22 cellular contexts compared by ENCODE assay signal in genomic region chr14:73325063-73325462, GRCh38.
A peak's percentile ranks its signal among the peaks of the same experiment; 100 is the strongest.
DNase-seq lines count a peak whose midpoint lies in the region; ATAC-seq and TF ChIP-seq lines count a peak whose summit lies in the region.
"Had no signal": no experiment of that assay in that cellular context is flagged by ENCODE, and none has a peak within 500 bp of the region (broad histone marks: within the 10 kb centered on the region; RNA-seq: fewer than 3 reads in every experiment).

No MANE protein-coding gene starts in this region.

- peaks cover 14% of the 10 kb centered on the region; the same call in 1 of the 2 replicates for H3K4me1 ChIP-seq in GM23338 (ENCODE audit: insufficient read depth)
- H3K4me1 ChIP-seq in effector memory CD4-positive, alpha-beta T cell (ENCODE audit: control insufficient read depth, insufficient read depth, low read length, poor library complexity, severe bottlenecking) = peaks cover 10% of the 10 kb centered on the region
- H3K4me1 ChIP-seq: SJCRH30, tibial artery had no signal

- no peak overlapping the region for H3K4me3 ChIP-seq in GM23338
- H3K4me3 ChIP-seq in effector memory CD4-positive, alpha-beta T cell (ENCODE audit: insufficient read depth, low read depth, low read length, poor library complexity, severe bottlenecking) = peak overlapping the region; percentile 26
- no peak overlapping the region for H3K4me3 ChIP-seq in coronary artery
- H3K4me3 ChIP-seq: gastroesophageal sphincter, left ventricle myocardium inferior, SJCRH30, tibial artery had no signal

- peak overlapping the region; percentile 66 for H3K27ac Mint-ChIP-seq in activated naive CD8-positive, alpha-beta T cell
- H3K27ac Mint-ChIP-seq in activated naive CD8-positive, alpha-beta T cell treated with anti-CD3 and anti-CD28 coated beads for 36 hours = no peak overlapping the region
- peak overlapping the region; percentile 50 for H3K27ac Mint-ChIP-seq in GM23338
- peak overlapping the region; percentile 52 for H3K27ac Mint-ChIP-seq in stimulated activated naive B cell treated with anti-CD40 and anti-IgM and Interleukin-4, amounts not matched to agents 10 μg/mL and 1 μg/mL and 100 μg/mL, for 72 hours

- no peaks in the 10 kb centered on the region for H4K20me1 ChIP-seq in GM23338 (replicated peaks; ENCODE audit: insufficient read depth)

- H3K9me2 ChIP-seq in GM23338 (ENCODE audit: insufficient read depth) = no peaks in the 10 kb centered on the region

- H3K36me3 Mint-ChIP-seq in activated naive CD8-positive, alpha-beta T cell = peaks cover 7% of the 10 kb centered on the region
- H3K36me3 Mint-ChIP-seq in activated naive CD8-positive, alpha-beta T cell treated with anti-CD3 and anti-CD28 coated beads for 36 hours = no peaks in the 10 kb centered on the region
- no peaks in the 10 kb centered on the region for H3K36me3 Mint-ChIP-seq in GM23338 (ENCODE audit: low read depth)
- H3K36me3 Mint-ChIP-seq in stimulated activated naive B cell treated with anti-CD40 and anti-IgM and Interleukin-4, amounts not matched to agents 10 μg/mL and 1 μg/mL and 100 μg/mL, for 72 hours = peaks cover 0 to 6% of the 10 kb centered on the region in 2 donors

- no peaks in the 10 kb centered on the region for H3K79me2 ChIP-seq in GM23338 (replicated peaks; ENCODE audit: insufficient read depth)

- H3K9me3 ChIP-seq in effector memory CD4-positive, alpha-beta T cell (ENCODE audit: control insufficient read depth, low read length) = no peaks in the 10 kb centered on the region
- H3K9me3 ChIP-seq: gastroesophageal sphincter, left ventricle myocardium inferior, SJCRH30, tibial artery had no signal

- H3F3A ChIP-seq in GM23338 (replicated peaks; ENCODE audit: low read depth) = no peaks in the 10 kb centered on the region

- H3K9me3 Mint-ChIP-seq in activated naive CD8-positive, alpha-beta T cell (ENCODE audit: low read depth) = no peaks in the 10 kb centered on the region
- no peaks in the 10 kb centered on the region for H3K9me3 Mint-ChIP-seq in activated naive CD8-positive, alpha-beta T cell treated with anti-CD3 and anti-CD28 coated beads for 36 hours
- H3K9me3 Mint-ChIP-seq in GM23338 = no peaks in the 10 kb centered on the region
- H3K9me3 Mint-ChIP-seq in stimulated activated naive B cell treated with anti-CD40 and anti-IgM and Interleukin-4, amounts not matched to agents 10 μg/mL and 1 μg/mL and 100 μg/mL, for 72 hours = no peaks in the 10 kb centered on the region
- H3K9me3 Mint-ChIP-seq: naive B cell had no signal

- H3K4me2 ChIP-seq in GM23338 = no peak overlapping the region
- H3K4me2 ChIP-seq: KMS-11 had no signal

- no peaks in the 10 kb centered on the region for H3K27me3 Mint-ChIP-seq in activated naive CD8-positive, alpha-beta T cell
- no peaks in the 10 kb centered on the region for H3K27me3 Mint-ChIP-seq in activated naive CD8-positive, alpha-beta T cell treated with anti-CD3 and anti-CD28 coated beads for 36 hours
- peaks cover 8% of the 10 kb centered on the region for H3K27me3 Mint-ChIP-seq in GM23338 (ENCODE audit: insufficient read depth, low read depth, poor library complexity)
- H3K27me3 Mint-ChIP-seq in stimulated activated naive B cell treated with anti-CD40 and anti-IgM and Interleukin-4, amounts not matched to agents 10 μg/mL and 1 μg/mL and 100 μg/mL, for 72 hours = no peaks in the 10 kb centered on the region
- H3K27me3 Mint-ChIP-seq: naive B cell had no signal

- H3K4me3 Mint-ChIP-seq in activated naive CD8-positive, alpha-beta T cell = peak overlapping the region; percentile 59
- no peak overlapping the region for H3K4me3 Mint-ChIP-seq in activated naive CD8-positive, alpha-beta T cell treated with anti-CD3 and anti-CD28 coated beads for 36 hours
- H3K4me3 Mint-ChIP-seq in GM23338 = no peak overlapping the region
- H3K4me3 Mint-ChIP-seq in stimulated activated naive B cell treated with anti-CD40 and anti-IgM and Interleukin-4, amounts not matched to agents 10 μg/mL and 1 μg/mL and 100 μg/mL, for 72 hours = no peak overlapping the region

- no peak for TF ChIP-seq CTCF in GM23338 (conservative IDR thresholded peaks at IDR 0.05; ENCODE audit: low read depth in 2 of 2)
- no peak for TF ChIP-seq CTCF in coronary artery (IDR thresholded peaks at IDR 0.05)

- no peaks in the 10 kb centered on the region for H3K27me3 ChIP-seq in GM23338 (ENCODE audit: insufficient read depth)
- no peaks in the 10 kb centered on the region for H3K27me3 ChIP-seq in effector memory CD4-positive, alpha-beta T cell (replicated peaks; ENCODE audit: control insufficient read depth, insufficient read depth, low read length, poor library complexity, severe bottlenecking)
- H3K27me3 ChIP-seq: gastroesophageal sphincter, SJCRH30, tibial artery had no signal

- no peak overlapping the region for H2AFZ ChIP-seq in GM23338

- peaks cover 45% of the 10 kb centered on the region for H3K4me1 Mint-ChIP-seq in activated naive CD8-positive, alpha-beta T cell (ENCODE audit: low read depth)
- peaks cover 38% of the 10 kb centered on the region for H3K4me1 Mint-ChIP-seq in activated naive CD8-positive, alpha-beta T cell treated with anti-CD3 and anti-CD28 coated beads for 36 hours
- H3K4me1 Mint-ChIP-seq in GM23338 = peaks cover 28% of the 10 kb centered on the region
- H3K4me1 Mint-ChIP-seq in stimulated activated naive B cell treated with anti-CD40 and anti-IgM and Interleukin-4, amounts not matched to agents 10 μg/mL and 1 μg/mL and 100 μg/mL, for 72 hours = peaks cover 12 to 27% of the 10 kb centered on the region in 2 donors

- no peak for ATAC-seq in GM23338
- no peak for ATAC-seq in stimulated activated naive B cell treated with anti-CD40 and anti-IgM and Interleukin-4, amounts not matched to agents 10 μg/mL and 1 μg/mL and 100 μg/mL, for 72 hours (replicated peaks)
- ATAC-seq: gastroesophageal sphincter, HCT116 had no signal

- DNase-seq in activated naive CD8-positive, alpha-beta T cell treated with anti-CD3 and anti-CD28 coated beads for 36 hours = no peak
- no peak for DNase-seq in GM23338 (ENCODE audit: low spot score)
- no peak for DNase-seq in effector memory CD4-positive, alpha-beta T cell
- DNase-seq in stimulated activated naive B cell treated with anti-CD40 and anti-IgM and Interleukin-4, amounts not matched to agents 10 μg/mL and 1 μg/mL and 100 μg/mL, for 72 hours = no peak
- no peak for DNase-seq in coronary artery (ENCODE audit: low spot score)
- DNase-seq in NCI-H1930 (lab: John Stamatoyannopoulos, UW) = no peak
- DNase-seq: activated CD4-positive, CD25-positive, alpha-beta regulatory T cell treated with anti-CD3 and anti-CD28 coated beads, Interleukin-2, amount 50 U/mL, for 72 hours; activated naive CD4-positive, alpha-beta T cell; activated T-cell treated with anti-CD3 and anti-CD28 coated beads for 4 hours; anterior cingulate cortex; cortex of kidney; hypothalamus; left ventricle myocardium inferior; naive B cell; NCI-H1417 treated with DMSO at 0.1 percent for 48 hours; NCI-H774; SJCRH30; tibial artery had no signal

- no peaks in the 10 kb centered on the region for H3K36me3 ChIP-seq in GM23338 (ENCODE audit: insufficient read depth)
- H3K36me3 ChIP-seq in effector memory CD4-positive, alpha-beta T cell (ENCODE audit: control insufficient read depth, insufficient read depth, low read length) = no peaks in the 10 kb centered on the region
- H3K36me3 ChIP-seq: SJCRH30 had no signal

- H3K27ac ChIP-seq in GM23338 (ENCODE audit: low read depth) (peak overlapping the region; percentile 78; the same call in 1 of the 2 replicates), coronary artery (no peak overlapping the region)
- H3K27ac ChIP-seq in effector memory CD4-positive, alpha-beta T cell (ENCODE audit: insufficient read depth, low read length, poor library complexity, severe bottlenecking) = peak overlapping the region; percentile 19
- H3K27ac ChIP-seq: gastroesophageal sphincter, KMS-11, left ventricle myocardium inferior, SJCRH30, tibial artery had no signal

TF ChIP-seq in GM23338, 12 proteins besides CTCF, POLR2A, EP300 and RAD21 (continues in another document):
- TF ChIP-seq ZNF331 (CRISPR knock-in tag; IDR thresholded peaks at IDR 0.05; ENCODE audit: low read depth) = no peak
- no peak for TF ChIP-seq POLR2AphosphoS5 (IDR thresholded peaks at IDR 0.05; ENCODE audit: low read depth)

Comparison
In these comparisons a context has a peak if more than half of its experiments do, and no peak if none do; other contexts are left out.
1. H3K27ac ChIP-seq: peak in GM23338 (single experiment) and effector memory CD4-positive, alpha-beta T cell (single experiment); none in coronary artery (0 of 2).